ENCODE assay signal across 20 cellular contexts in the genomic region with DNA sequence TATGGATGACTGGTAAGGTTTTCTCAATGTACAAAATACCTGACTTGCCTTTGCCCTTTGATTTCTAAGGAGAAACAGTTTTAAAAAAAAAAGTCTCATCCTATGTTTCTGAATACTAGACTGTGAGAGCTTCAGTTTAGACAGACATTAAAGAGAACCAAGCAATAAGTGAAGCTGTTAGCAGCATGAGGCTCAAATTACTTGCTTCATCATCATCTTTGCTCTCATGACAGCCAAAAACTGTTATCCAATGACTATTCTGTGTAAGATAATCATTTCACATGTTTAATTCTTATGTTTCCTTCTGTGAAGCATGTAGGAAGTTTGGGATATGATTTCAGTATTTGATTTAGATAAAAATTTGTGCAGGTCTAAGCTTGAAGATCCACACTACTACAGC.
"Had no signal": no experiment of that assay in that cellular context is flagged by ENCODE, and none has a peak within 500 bp of the region (broad histone marks: within the 10 kb centered on the region; RNA-seq: fewer than 3 reads in every experiment).

No MANE protein-coding gene starts in this region.

- H3K9me3 Mint-ChIP-seq: endodermal cell, natural killer cell, neural crest cell had no signal

- H3K4me3 ChIP-seq: coronary artery, heart right ventricle, ovary had no signal

- DNase-seq: effector CD4-positive, alpha-beta T cell; endodermal cell; erythroblast; heart right ventricle; hypothalamus; islet precursor cell; mammary epithelial cell; natural killer cell; ovary; right cardiac atrium; small intestine; stimulated activated CD4-positive, alpha-beta T cell treated with anti-CD3 and anti-CD28 coated beads, Interleukin-12 subunit alpha, Interleukin-12 subunit beta, amount 100 ng/mL, for 4 hours; stimulated activated naive CD4-positive, alpha-beta T cell treated with Interleukin-2 at 50 U/mL for 16 hours; trophoblast cell had no signal

- H3K27me3 ChIP-seq: heart right ventricle, ovary had no signal

- H3K9me3 ChIP-seq: heart right ventricle, ovary had no signal

- H3K27ac Mint-ChIP-seq: endodermal cell, natural killer cell had no signal

- ATAC-seq: heart right ventricle, left lobe of liver, natural killer cell, right cardiac atrium had no signal

- H3K27ac ChIP-seq: coronary artery, heart right ventricle, ovary had no signal

- H3K36me3 Mint-ChIP-seq: natural killer cell had no signal

- H3K4me3 Mint-ChIP-seq: endodermal cell, natural killer cell, neural crest cell had no signal

- FAIRE-seq: endothelial cell of umbilical vein, frontal cortex, small intestine, urothelium cell line had no signal

- H3K36me3 ChIP-seq: heart right ventricle, ovary had no signal

- H3K4me1 Mint-ChIP-seq: neural crest cell had no signal
